In genomic region chr15:66193066-66193465, GRCh38 we compare ENCODE assay signal across 19 cellular contexts.
DNase-seq lines count a peak whose midpoint lies in the region; ATAC-seq, FAIRE-seq and TF ChIP-seq lines count a peak whose summit lies in the region.
"Had no signal": no experiment of that assay in that cellular context is flagged by ENCODE, and none has a peak within 500 bp of the region (broad histone marks: within the 10 kb centered on the region; RNA-seq: fewer than 3 reads in every experiment).

No MANE protein-coding gene starts in this region.

- no peak overlapping the region for H3K4me3 Mint-ChIP-seq in HFFc6
- no peak overlapping the region for H3K4me3 Mint-ChIP-seq in CD14-positive monocyte
- H3K4me3 Mint-ChIP-seq: CD4-positive, alpha-beta memory T cell had no signal

- no peak for TF ChIP-seq POLR2A in lower leg skin (IDR thresholded peaks at IDR 0.05)

- H3K9me2 ChIP-seq in DOHH2 (replicated peaks; ENCODE audit: control insufficient read depth, low read length), result no peaks in the 10 kb centered on the region

- peaks cover 12% of the 10 kb centered on the region for H3K27me3 Mint-ChIP-seq in HFFc6 (ENCODE audit: insufficient read depth)
- peaks cover 2 to 7% (median 6%) of the 10 kb centered on the region in 3 donors for H3K27me3 Mint-ChIP-seq in CD14-positive monocyte (ENCODE audit: low read depth in 3 of 3)

- H3K27ac Mint-ChIP-seq in HFFc6 (no peak overlapping the region), CD14-positive monocyte (no peak overlapping the region)
- H3K27ac Mint-ChIP-seq: CD4-positive, alpha-beta memory T cell had no signal

- H3K27ac ChIP-seq in DOHH2 (ENCODE audit: low read depth, low read length) (0 out of 2 replicates have a peak overlapping the region, but pooled peaks have one; percentile 28), foreskin keratinocyte (no peak overlapping the region), small intestine (ENCODE audit: low read depth in 1 of 2, low read length in 1 of 2) (no peak overlapping the region)

- H3K27me3 ChIP-seq in DOHH2 (ENCODE audit: control insufficient read depth, low read length) (no peaks in the 10 kb centered on the region), foreskin keratinocyte (no peaks in the 10 kb centered on the region), small intestine (ENCODE audit: control insufficient read depth in 2 of 2, insufficient read depth in 2 of 2, low read length in 2 of 2) (no peaks in the 10 kb centered on the region)

- WGBS in lower leg skin, 2 donors, result 83 to 89% methylated on average over 3 of the region's 3 CpGs
- 91% methylated on average over 3 of the region's 3 CpGs for WGBS in small intestine, 3 donors

- peaks cover 65% of the 10 kb centered on the region for H3K79me2 ChIP-seq in DOHH2 (ENCODE audit: control insufficient read depth, low read length)

- H3K4me3 ChIP-seq in DOHH2 (ENCODE audit: low read length), result no peak overlapping the region
- no peak overlapping the region for H3K4me3 ChIP-seq in lower leg skin (ENCODE audit: low read depth, poor library complexity, severe bottlenecking)
- H3K4me3 ChIP-seq in small intestine (ENCODE audit: low read depth in 1 of 2, low read length in 2 of 2), result no peak overlapping the region

- TF ChIP-seq CTCF in DOHH2 (IDR thresholded peaks at IDR 0.05; ENCODE audit: low read depth, low read length, poor library complexity, severe bottlenecking) (no peak), HFFc6 (IDR thresholded peaks at IDR 0.05) (no peak), foreskin keratinocyte (conservative IDR thresholded peaks at IDR 0.05) (no peak), CD14-positive monocyte (IDR thresholded peaks at IDR 0.05) (no peak), lower leg skin (IDR thresholded peaks at IDR 0.05) (no peak)

- H3K36me3 Mint-ChIP-seq in HFFc6 (ENCODE audit: low read depth) (no peaks in the 10 kb centered on the region), CD14-positive monocyte (no peaks in the 10 kb centered on the region)
- H3K36me3 Mint-ChIP-seq: CD4-positive, alpha-beta memory T cell had no signal

- DNase-seq in HFFc6 (peak; percentile 3), SW480 (ENCODE audit: low spot score) (peak; percentile 7), foreskin keratinocyte (peak; percentile 43 to 47), CD14-positive monocyte (ENCODE audit: low spot score) (no peak), lower leg skin (ENCODE audit: low spot score in 2 of 2) (no peak), small intestine (no peak)
- DNase-seq: CD4-positive, alpha-beta memory T cell; H7; NCI-H1417 treated with DMSO at 0.1 percent for 48 hours; NCI-H187 treated with DMSO at 0.1 percent for 48 hours; NCI-H2227 treated with DMSO at 0.1 percent for 48 hours; NCI-H524 treated with DMSO at 0.1 percent for 48 hours; RPMI8226; SIG-M5 had no signal

- no peaks in the 10 kb centered on the region for H3K9me3 Mint-ChIP-seq in HFFc6
- H3K9me3 Mint-ChIP-seq in CD14-positive monocyte, result no peaks in the 10 kb centered on the region

- peaks cover 79% of the 10 kb centered on the region for H3K4me1 ChIP-seq in DOHH2 (ENCODE audit: control insufficient read depth, low read length)
- H3K4me1 ChIP-seq in foreskin keratinocyte, result peaks cover 6% of the 10 kb centered on the region
- no peaks in the 10 kb centered on the region for H3K4me1 ChIP-seq in small intestine (ENCODE audit: control insufficient read depth in 2 of 2, insufficient read depth in 1 of 2, low read depth in 1 of 2, low read length in 1 of 2)

- H3K36me3 ChIP-seq in DOHH2 (ENCODE audit: control insufficient read depth, low read length) (peaks cover 61% of the 10 kb centered on the region), small intestine (ENCODE audit: control insufficient read depth in 2 of 2, insufficient read depth in 2 of 2, low read length in 2 of 2) (no peaks in the 10 kb centered on the region)

- H4K20me1 ChIP-seq in DOHH2 (ENCODE audit: control insufficient read depth, insufficient read depth, low read depth, low read length), result no peaks in the 10 kb centered on the region

- peaks cover 20% of the 10 kb centered on the region for H3F3A ChIP-seq in DOHH2 (ENCODE audit: control insufficient read depth, insufficient read depth)

- intact Hi-C loops in CD14-positive monocyte (cut with micrococcal nuclease), result loop anchor here in 1 of 2 donors (10.0 kb wide), 1 partner anchor 558 kb away; no protein-coding TSS in a partner anchor
- intact Hi-C loops in lower leg skin (cut with DNase I; ENCODE audit: low total_unique reads), result no loop called here

- ATAC-seq in foreskin keratinocyte, result peak; percentile 40
- no peak for ATAC-seq in GM19324 (IDR thresholded peaks at IDR 0.05; ENCODE audit: low FRiP score, unreplicated experiment)

- 0 out of 2 replicates have a peak overlapping the region, but pooled peaks have one; percentile 6 for H3K4me2 ChIP-seq in DOHH2 (ENCODE audit: low read length)

- no peaks in the 10 kb centered on the region for H3K9me3 ChIP-seq in DOHH2 (ENCODE audit: control insufficient read depth, insufficient read depth, low read length)
- H3K9me3 ChIP-seq in small intestine (ENCODE audit: control insufficient read depth, low read depth), result no peaks in the 10 kb centered on the region

- no peak for FAIRE-seq in small intestine (lab: Jason Lieb, UNC)
- FAIRE-seq: A204.1, GM12892, GM18507 had no signal

- H3K4me1 Mint-ChIP-seq in HFFc6 (ENCODE audit: low read depth), result no peaks in the 10 kb centered on the region
- H3K4me1 Mint-ChIP-seq in CD14-positive monocyte, result no peaks in the 10 kb centered on the region
- H3K4me1 Mint-ChIP-seq: CD4-positive, alpha-beta memory T cell had no signal

Comparison
In these comparisons a context has a peak if more than half of its experiments do, and no peak if none do; other contexts are left out.
1. DNase-seq: peak in HFFc6 (single experiment), SW480 (single experiment) and foreskin keratinocyte (2 of 2); none in CD14-positive monocyte (single experiment), lower leg skin (0 of 2) and small intestine (single experiment).